In the genomic region with DNA sequence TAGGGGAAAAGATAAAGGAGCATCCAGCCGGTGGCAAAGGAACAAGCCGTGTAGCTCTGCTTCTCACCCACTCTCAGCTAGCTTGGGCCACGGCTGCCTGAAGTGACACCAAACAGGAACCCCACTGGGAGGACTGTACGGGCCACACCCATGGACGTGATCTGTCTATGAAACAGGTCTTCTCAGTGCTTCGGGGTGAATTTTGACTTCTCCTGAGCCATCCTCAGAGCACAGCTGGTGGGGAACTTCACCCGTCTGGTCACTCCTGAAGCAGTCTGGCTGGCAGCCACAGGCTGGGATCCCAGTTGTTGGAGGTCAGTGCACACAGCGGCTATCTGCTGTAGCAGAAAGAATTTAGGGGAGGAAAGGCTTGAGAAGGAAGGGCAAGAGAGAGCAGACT, we compare ENCODE assay signal across 13 cellular contexts.
DNase-seq lines count a peak whose midpoint lies in the region; ATAC-seq, FAIRE-seq and TF ChIP-seq lines count a peak whose summit lies in the region.
"Had no signal": no experiment of that assay in that cellular context is flagged by ENCODE, and none has a peak within 500 bp of the region (broad histone marks: within the 10 kb centered on the region; RNA-seq: fewer than 3 reads in every experiment).

No MANE protein-coding gene starts in this region.

- no peak for TF ChIP-seq CTCF in liver (IDR thresholded peaks at IDR 0.05; ENCODE audit: low read depth, low read length, missing input control)
- no peak for TF ChIP-seq CTCF in HepG2 (CRISPR knock-in tag; IDR thresholded peaks at IDR 0.05)
- TF ChIP-seq CTCF in uterus (IDR thresholded peaks at IDR 0.05), result no peak

- POLR2A ChIA-PET in HepG2 (lab: Yijun Ruan, JAX), result no interaction called here

- BruUV-seq in HepG2 (replicated peaks; lab: Mats Ljungman, UMichigan), result no TSS peak

- CTCF ChIA-PET in HepG2 (lab: Yijun Ruan, JAX; ENCODE audit: low intra/inter-chr PET ratio, low total read pairs), result no interaction called here

- H3K9ac ChIP-seq in liver (ENCODE audit: low read depth in 1 of 2, low read length in 2 of 2) (peak overlapping the region in 1 of 2 donors; percentile 4), HepG2 (ENCODE audit: insufficient read depth, low read depth, low read length) (no peak overlapping the region)

- no peak overlapping the region for H3K4me2 ChIP-seq in HepG2 (ENCODE audit: low read depth, low read length)
- H3K4me2 ChIP-seq: hepatocyte had no signal

- H3K9me3 ChIP-seq in liver (ENCODE audit: control insufficient read depth in 4 of 4, low read length in 3 of 4), result no peaks in the 10 kb centered on the region
- peaks cover 9% of the 10 kb centered on the region; the same call in 1 of the 2 replicates for H3K9me3 ChIP-seq in HepG2 (ENCODE audit: low read length)
- H3K9me3 ChIP-seq in uterus, result no peaks in the 10 kb centered on the region
- H3K9me3 ChIP-seq: pancreas had no signal

- no peak for FAIRE-seq in HepG2 (lab: Jason Lieb, UNC)
- FAIRE-seq: pancreas had no signal

- TF ChIP-seq EP300 in HepG2 (IDR thresholded peaks at IDR 0.05; ENCODE audit: low read depth in 2 of 2, low read length in 2 of 2) (no peak), HepG2 (CRISPR knock-in tag; IDR thresholded peaks at IDR 0.05; ENCODE audit: borderline replicate concordance) (no peak)

- no peak for TF ChIP-seq RAD21 in liver (IDR thresholded peaks at IDR 0.05)
- TF ChIP-seq RAD21 in HepG2 (CRISPR knock-in tag; IDR thresholded peaks at IDR 0.05), result no peak

- ATAC-seq in HepG2, result no peak

- in situ Hi-C loops in HepG2 (cut with HindIII; ENCODE audit: extremely low pct_ligation_motif_present, low pct_unique_long_range_greater_than_20kb), result no loop called here

- no peaks in the 10 kb centered on the region for H4K20me1 ChIP-seq in HepG2 (ENCODE audit: insufficient read depth, low read length)

- H3K36me3 ChIP-seq in liver (ENCODE audit: control insufficient read depth in 4 of 4, insufficient read depth in 3 of 4, low read depth in 1 of 4, low read length in 3 of 4) (peaks cover 2 to 22% (median 14%) of the 10 kb centered on the region in 4 donors), HepG2 (replicated peaks in 1 of 2; ENCODE audit: control insufficient read depth in 1 of 2, insufficient read depth in 2 of 2, low read length in 2 of 2) (peaks cover 0 to 4% of the 10 kb centered on the region in 2 experiments; a peak in 1 of 5 replicates), uterus (no peaks in the 10 kb centered on the region)
- H3K36me3 ChIP-seq: pancreas had no signal

- no peaks in the 10 kb centered on the region for H3K79me2 ChIP-seq in HepG2 (ENCODE audit: insufficient read depth, low read length)
- H3K79me2 ChIP-seq: hepatocyte had no signal

- TF ChIP-seq POLR2A in HepG2 (IDR thresholded peaks at IDR 0.05; ENCODE audit: insufficient read depth in 1 of 2, low read depth in 2 of 2, low read length in 2 of 2), result no peak
- no peak for TF ChIP-seq POLR2A in uterus (IDR thresholded peaks at IDR 0.05)

- H3K27ac ChIP-seq in liver (ENCODE audit: low read depth in 1 of 2, low read length in 2 of 2) (peak overlapping the region; percentile 87 to 89), HepG2 (ENCODE audit: extremely low read length, insufficient read depth, low read length) (no peak overlapping the region), caudate nucleus (ENCODE audit: low read depth, low read length) (peak overlapping the region; percentile 7), uterus (no peak overlapping the region)

- H3K27me3 ChIP-seq in liver (ENCODE audit: control insufficient read depth in 4 of 4, insufficient read depth in 4 of 4, low read length in 3 of 4), result no peaks in the 10 kb centered on the region
- H3K27me3 ChIP-seq in HepG2 (ENCODE audit: control insufficient read depth in 1 of 2, insufficient read depth in 2 of 2, low read length in 2 of 2), result no peaks in the 10 kb centered on the region; a peak in 1 of 5 replicates
- H3K27me3 ChIP-seq in uterus, result no peaks in the 10 kb centered on the region
- H3K27me3 ChIP-seq: hepatocyte, pancreas had no signal

- WGBS in liver, result 63% methylated on average over 8 of the region's 8 CpGs
- 93% methylated on average over 6 of the region's 8 CpGs for WGBS in HepG2 (ENCODE audit: low lambda C conversion rate)

- intact Hi-C loops in HepG2 (cut with micrococcal nuclease; ENCODE audit: unreplicated experiment), result no loop called here
- intact Hi-C loops in uterus (cut with DNase I; ENCODE audit: low total_unique reads), result no loop called here

- no peak overlapping the region for H2AFZ ChIP-seq in HepG2 (ENCODE audit: low read length)
- H2AFZ ChIP-seq: hepatocyte had no signal

- H3K4me1 ChIP-seq in liver (ENCODE audit: control insufficient read depth in 4 of 4, insufficient read depth in 4 of 4, low read length in 3 of 4) (peaks cover 2 to 27% (median 15%) of the 10 kb centered on the region in 4 donors), HepG2 (ENCODE audit: insufficient read depth, low read length) (peaks cover 11% of the 10 kb centered on the region), uterus (peaks cover 0 to 4% of the 10 kb centered on the region in 2 donors)

- DNase-seq in HepG2 (ENCODE audit: low spot score) (no peak), caudate nucleus (lab: John Stamatoyannopoulos, UW) (no peak), mesenteric fat pad (ENCODE audit: low spot score) (peak; percentile 85), uterus (peak; percentile 35 to 38), NCI-H1694 (lab: John Stamatoyannopoulos, UW) (no peak), LoVo (ENCODE audit: low spot score) (no peak)
- DNase-seq in activated CD8-positive, alpha-beta memory T cell treated with anti-CD3 and anti-CD28 coated beads, Interleukin-2, amount 50 U/mL, for 4 hours, result no peak
- DNase-seq: GF-D8; Kasumi-1; pancreas; stimulated activated naive CD4-positive, alpha-beta T cell had no signal

- H3K4me3 ChIP-seq in liver (ENCODE audit: low read depth in 1 of 3, low read length in 3 of 3), result no peak overlapping the region
- no peak overlapping the region for H3K4me3 ChIP-seq in HepG2 (replicated peaks in 1 of 3; ENCODE audit: insufficient read depth in 1 of 3, low read depth in 2 of 3, low read length in 3 of 3)
- H3K4me3 ChIP-seq in uterus, result no peak overlapping the region
- H3K4me3 ChIP-seq: hepatocyte, pancreas had no signal

TF ChIP-seq in liver, 16 proteins besides CTCF, POLR2A, EP300 and RAD21:
- TF ChIP-seq, protein P1, sequence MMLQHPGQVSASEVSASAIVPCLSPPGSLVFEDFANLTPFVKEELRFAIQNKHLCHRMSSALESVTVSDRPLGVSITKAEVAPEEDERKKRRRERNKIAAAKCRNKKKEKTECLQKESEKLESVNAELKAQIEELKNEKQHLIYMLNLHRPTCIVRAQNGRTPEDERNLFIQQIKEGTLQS (IDR thresholded peaks at IDR 0.05), result no peak
- TF ChIP-seq TAF1 (conservative IDR thresholded peaks at IDR 0.05), result no peak

TF ChIP-seq in HepG2, 621 proteins besides CTCF, POLR2A, EP300 and RAD21 (continues in another document):
- TF ChIP-seq ZC3H4 (CRISPR knock-in tag; IDR thresholded peaks at IDR 0.05; ENCODE audit: borderline replicate concordance) (no peak), SYNCRIP (IDR thresholded peaks at IDR 0.05; ENCODE audit: insufficient read depth, low read depth, low read length) (no peak), KLF6 (CRISPR knock-in tag; IDR thresholded peaks at IDR 0.05) (no peak), ZNF333 (CRISPR knock-in tag; IDR thresholded peaks at IDR 0.05; ENCODE audit: borderline replicate concordance) (no peak), ZNF253 (CRISPR knock-in tag; IDR thresholded peaks at IDR 0.05; ENCODE audit: borderline replicate concordance) (no peak), KAT2B (IDR thresholded peaks at IDR 0.05; ENCODE audit: borderline replicate concordance, low read depth, low read length) (no peak)
- TF ChIP-seq, protein P2, sequence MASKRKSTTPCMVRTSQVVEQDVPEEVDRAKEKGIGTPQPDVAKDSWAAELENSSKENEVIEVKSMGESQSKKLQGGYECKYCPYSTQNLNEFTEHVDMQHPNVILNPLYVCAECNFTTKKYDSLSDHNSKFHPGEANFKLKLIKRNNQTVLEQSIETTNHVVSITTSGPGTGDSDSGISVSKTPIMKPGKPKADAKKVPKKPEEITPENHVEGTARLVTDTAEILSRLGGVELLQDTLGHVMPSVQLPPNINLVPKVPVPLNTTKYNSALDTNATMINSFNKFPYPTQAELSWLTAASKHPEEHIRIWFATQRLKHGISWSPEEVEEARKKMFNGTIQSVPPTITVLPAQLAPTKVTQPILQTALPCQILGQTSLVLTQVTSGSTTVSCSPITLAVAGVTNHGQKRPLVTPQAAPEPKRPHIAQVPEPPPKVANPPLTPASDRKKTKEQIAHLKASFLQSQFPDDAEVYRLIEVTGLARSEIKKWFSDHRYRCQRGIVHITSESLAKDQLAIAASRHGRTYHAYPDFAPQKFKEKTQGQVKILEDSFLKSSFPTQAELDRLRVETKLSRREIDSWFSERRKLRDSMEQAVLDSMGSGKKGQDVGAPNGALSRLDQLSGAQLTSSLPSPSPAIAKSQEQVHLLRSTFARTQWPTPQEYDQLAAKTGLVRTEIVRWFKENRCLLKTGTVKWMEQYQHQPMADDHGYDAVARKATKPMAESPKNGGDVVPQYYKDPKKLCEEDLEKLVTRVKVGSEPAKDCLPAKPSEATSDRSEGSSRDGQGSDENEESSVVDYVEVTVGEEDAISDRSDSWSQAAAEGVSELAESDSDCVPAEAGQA (IDR thresholded peaks at IDR 0.05; ENCODE audit: low read depth), result no peak
- TF ChIP-seq, protein P2 (CRISPR knock-in tag; IDR thresholded peaks at IDR 0.05; ENCODE audit: borderline replicate concordance), result no peak

Comparison
In these comparisons a context has a peak if more than half of its experiments do, and no peak if none do; other contexts are left out.
1. H3K27ac ChIP-seq: peak in liver (2 of 2) and caudate nucleus (single experiment); none in HepG2 (single experiment) and uterus (0 of 2).
2. DNase-seq: peak in mesenteric fat pad (single experiment) and uterus (2 of 2); none in HepG2 (single experiment), caudate nucleus (0 of 61), NCI-H1694 (single experiment), activated CD8-positive, alpha-beta memory T cell treated with anti-CD3 and anti-CD28 coated beads, Interleukin-2, amount 50 U/mL, for 4 hours (single experiment) and LoVo (single experiment).